ENCODE assay signal across 8 cellular contexts in genomic region chr17:69414408-69415274, GRCh38. TPM values are rescaled to one million over a fixed set of nuclear protein-coding genes. Genes with fewer than 3 reads are reported as not detected.
DNase-seq lines count a peak whose midpoint lies in the region; ATAC-seq and TF ChIP-seq lines count a peak whose summit lies in the region.

Gene MAP2K6, plus strand, starts transcription at chr17:69414697. Its CDS starts 288 bp downstream, at chr17:69414985.

- H3K4me1 Mint-ChIP-seq in activated T-helper 1 cell treated with anti-CD3 and anti-CD28 coated beads, Interleukin-12 subunit alpha, Interleukin-12 subunit beta, Interleukin-2, Interleukin-4 antibody, amounts not matched to agents 30 ng/mL and 10 ng/mL and 1 ng/mL, durations not matched to agents 14 hours and 24 hours and 36 hours (ENCODE audit: low read depth): peaks cover 10% of the 10 kb centered on the region

- H3K4me3 ChIP-seq in PC-3 (ENCODE audit: low read length) (peak within 1 kb of the TSS; percentile 72), neural cell (ENCODE audit: low read length) (peak within 1 kb of the TSS; percentile 74), stomach (peak within 1 kb of the TSS; percentile 52 to 78 (median 66))

- H3F3A ChIP-seq in PC-3 (ENCODE audit: low read length, unreplicated experiment) (no peaks in the 10 kb centered on the region), neural cell (ENCODE audit: insufficient read depth, low read length, poor library complexity, severe bottlenecking) (no peaks in the 10 kb centered on the region)

- H3K9me2 ChIP-seq in PC-3 (replicated peaks; ENCODE audit: low read length): no peaks in the 10 kb centered on the region
- H3K9me2 ChIP-seq in neural cell (ENCODE audit: insufficient read depth, low read length): no peaks in the 10 kb centered on the region

- no peak within 1 kb of the TSS for H3K4me3 Mint-ChIP-seq in activated T-helper 1 cell treated with anti-CD3 and anti-CD28 coated beads, Interleukin-12 subunit alpha, Interleukin-12 subunit beta, Interleukin-2, Interleukin-4 antibody, amounts not matched to agents 30 ng/mL and 10 ng/mL and 1 ng/mL, durations not matched to agents 14 hours and 24 hours and 36 hours

- TF ChIP-seq EP300 in neural cell (conservative IDR thresholded peaks at IDR 0.05; ENCODE audit: poor library complexity, severe bottlenecking) (peak; percentile 40), stomach (IDR thresholded peaks at IDR 0.05) (no peak)

- H3K27me3 ChIP-seq in PC-3 (ENCODE audit: low read length) (no peaks in the 10 kb centered on the region), foreskin keratinocyte (no peaks in the 10 kb centered on the region), neural cell (ENCODE audit: insufficient read depth, low read depth, low read length) (no peaks in the 10 kb centered on the region), stomach (no peaks in the 10 kb centered on the region)

- H3K27ac Mint-ChIP-seq in activated T-helper 1 cell treated with anti-CD3 and anti-CD28 coated beads, Interleukin-12 subunit alpha, Interleukin-12 subunit beta, Interleukin-2, Interleukin-4 antibody, amounts not matched to agents 30 ng/mL and 10 ng/mL and 1 ng/mL, durations not matched to agents 14 hours and 24 hours and 36 hours: no peak within 1 kb of the TSS

- H3K27ac ChIP-seq in PC-3 (ENCODE audit: low read length) (peak within 1 kb of the TSS; percentile 29), foreskin keratinocyte (no peak within 1 kb of the TSS), neural cell (ENCODE audit: low read length) (peak within 1 kb of the TSS; percentile 41), stomach (peak within 1 kb of the TSS in 4 of 5 donors; percentile 16 to 70 (median 62))

- peak within 1 kb of the TSS; percentile 90 for H3K4me2 ChIP-seq in PC-3 (ENCODE audit: low read length)
- peak within 1 kb of the TSS; percentile 83 for H3K4me2 ChIP-seq in neural cell (ENCODE audit: low read length)

- H2AFZ ChIP-seq in PC-3 (ENCODE audit: low read length) (peak within 1 kb of the TSS; percentile 88), neural cell (ENCODE audit: low read depth, low read length) (peak within 1 kb of the TSS; percentile 83)

- H3K36me3 Mint-ChIP-seq in activated T-helper 1 cell treated with anti-CD3 and anti-CD28 coated beads, Interleukin-12 subunit alpha, Interleukin-12 subunit beta, Interleukin-2, Interleukin-4 antibody, amounts not matched to agents 30 ng/mL and 10 ng/mL and 1 ng/mL, durations not matched to agents 14 hours and 24 hours and 36 hours (ENCODE audit: low read depth): no peaks in the 10 kb centered on the region

- H3K9me3 ChIP-seq in PC-3 (ENCODE audit: low read length) (no peaks in the 10 kb centered on the region), neural cell (ENCODE audit: low read length) (no peaks in the 10 kb centered on the region), stomach (no peaks in the 10 kb centered on the region)

- H4K20me1 ChIP-seq in PC-3 (ENCODE audit: low read length): no peaks in the 10 kb centered on the region
- no peaks in the 10 kb centered on the region for H4K20me1 ChIP-seq in neural cell (ENCODE audit: insufficient read depth)

- TF ChIP-seq RAD21 in neural cell (conservative IDR thresholded peaks at IDR 0.05): peak; percentile 33

- no peak for TF ChIP-seq POLR2A in stomach (IDR thresholded peaks at IDR 0.05)

- peaks cover 23% of the 10 kb centered on the region for H3K79me2 ChIP-seq in PC-3 (ENCODE audit: low read length)
- H3K79me2 ChIP-seq in neural cell (replicated peaks; ENCODE audit: insufficient read depth, low read length): peaks cover 38% of the 10 kb centered on the region

- H3K9ac ChIP-seq in PC-3 (ENCODE audit: low read length) (peak within 1 kb of the TSS; percentile 47), neural cell (ENCODE audit: low read length) (peak within 1 kb of the TSS; percentile 46)

- H3K36me3 ChIP-seq in PC-3 (ENCODE audit: low read depth, low read length) (no peaks in the 10 kb centered on the region), neural cell (ENCODE audit: insufficient read depth, low read length) (no peaks in the 10 kb centered on the region), stomach (no peaks in the 10 kb centered on the region)

- H3K4me1 ChIP-seq in PC-3 (ENCODE audit: insufficient read depth, low read length) (peaks cover 36% of the 10 kb centered on the region), foreskin keratinocyte (no peaks in the 10 kb centered on the region), stomach (peaks cover 8 to 46% (median 31%) of the 10 kb centered on the region in 4 donors)

- peak; percentile 92 for DNase-seq in D341Med (ENCODE audit: low spot score)
- peak; percentile 54 for DNase-seq in HT-29 (ENCODE audit: low spot score)
- DNase-seq in PC-3: peak; percentile 90
- peak; percentile 67 for DNase-seq in activated T-helper 1 cell treated with anti-CD3 and anti-CD28 coated beads, Interleukin-12 subunit alpha, Interleukin-12 subunit beta, Interleukin-2, Interleukin-4 antibody, amounts not matched to agents 30 ng/mL and 10 ng/mL and 1 ng/mL, durations not matched to agents 14 hours and 24 hours and 36 hours (ENCODE audit: low spot score)
- DNase-seq in foreskin keratinocyte: peak in 1 of 2 donors; percentile 42
- DNase-seq in stomach: peak; percentile 81

- POLR2A ChIA-PET in PC-3 (lab: Charles Lee; ENCODE audit: unreplicated experiment): interaction anchor here (0.5 to 1.3 kb wide), 8 partner anchors 10 to 126 kb away, joined by 3 to 7 read pairs (median 4); partner anchors contain the start of gene ABCA5

- ATAC-seq in GM21381 (IDR thresholded peaks at IDR 0.05; ENCODE audit: unreplicated experiment): peak; percentile 98
- ATAC-seq in PC-3: peak; percentile 92
- peak; percentile 96 for ATAC-seq in foreskin keratinocyte

- intact Hi-C loops in PC-3 (cut with micrococcal nuclease) (loop anchor here (1.0 to 5.0 kb wide), 4 partner anchors 12 to 108 kb away; no protein-coding TSS in a partner anchor), stomach (cut with DNase I; ENCODE audit: low total_unique reads) (no loop called here)
- intact Hi-C loops in activated T-helper 1 cell treated with anti-CD3 and anti-CD28 coated beads, Interleukin-12 subunit alpha, Interleukin-12 subunit beta, Interleukin-2, Interleukin-4 antibody, amounts not matched to agents 30 ng/mL and 10 ng/mL and 1 ng/mL, durations not matched to agents 14 hours and 24 hours and 36 hours (cut with micrococcal nuclease): loop anchor here (1.0 to 10.0 kb wide), 3 partner anchors 9 to 110 kb away; partner anchors contain the start of gene ABCA5

- 0 to 1% (median 0%) methylated on average over 27 of the region's 27 CpGs for WGBS in stomach, 5 donors

- no peak for TF ChIP-seq CTCF in PC-3 (conservative IDR thresholded peaks at IDR 0.05; ENCODE audit: low read depth, low read length)
- no peak for TF ChIP-seq CTCF in foreskin keratinocyte (conservative IDR thresholded peaks at IDR 0.05)
- peak; percentile 9 for TF ChIP-seq CTCF in neural cell (IDR thresholded peaks at IDR 0.05; ENCODE audit: poor library complexity, severe bottlenecking)
- TF ChIP-seq CTCF in stomach (IDR thresholded peaks at IDR 0.05): no peak

- CTCF ChIA-PET in PC-3 (lab: Charles Lee): interaction anchor here (0.7 to 1.0 kb wide), 4 partner anchors 12 to 109 kb away, joined by 3 to 8 read pairs (median 6); no protein-coding TSS in a partner anchor

- H3K27me3 Mint-ChIP-seq in activated T-helper 1 cell treated with anti-CD3 and anti-CD28 coated beads, Interleukin-12 subunit alpha, Interleukin-12 subunit beta, Interleukin-2, Interleukin-4 antibody, amounts not matched to agents 30 ng/mL and 10 ng/mL and 1 ng/mL, durations not matched to agents 14 hours and 24 hours and 36 hours (ENCODE audit: insufficient read depth): no peaks in the 10 kb centered on the region

- BruUV-seq in PC-3 (replicated peaks; lab: Mats Ljungman, UMichigan): no TSS peak

- no peaks in the 10 kb centered on the region for H3K9me3 Mint-ChIP-seq in activated T-helper 1 cell treated with anti-CD3 and anti-CD28 coated beads, Interleukin-12 subunit alpha, Interleukin-12 subunit beta, Interleukin-2, Interleukin-4 antibody, amounts not matched to agents 30 ng/mL and 10 ng/mL and 1 ng/mL, durations not matched to agents 14 hours and 24 hours and 36 hours

TF ChIP-seq in neural cell, 6 proteins besides CTCF, POLR2A, EP300 and RAD21 (continues in another document):
- TF ChIP-seq REST (IDR thresholded peaks at IDR 0.05; ENCODE audit: borderline replicate concordance): peak; percentile 48
- no peak for TF ChIP-seq EZH2 (IDR thresholded peaks at IDR 0.05; ENCODE audit: borderline replicate concordance, insufficient read depth, low read length, poor library complexity, severe bottlenecking)

RNA-seq across cellular contexts. Expression of gene MAP2K6, which starts in this region (rescaled TPM):
- 5.3 and 7.0 TPM in 2 replicates for total RNA-seq in HT-29 (2014; rRNA removed; shearing (Covaris generic))
- 8.4 and 12.2 TPM in 2 replicates for total RNA-seq in PC-3 (2014; rRNA removed)
- total RNA-seq in activated T-helper 1 cell treated with anti-CD3 and anti-CD28 coated beads, Interleukin-12 subunit alpha, Interleukin-12 subunit beta, Interleukin-2, Interleukin-4 antibody, amounts not matched to agents 30 ng/mL and 10 ng/mL and 1 ng/mL, durations not matched to agents 14 hours and 24 hours and 36 hours: 0.88 and 1.7 TPM in 2 replicates
- 0.46 and 0.61 TPM in 2 replicates for total RNA-seq in foreskin keratinocyte
- 0.22 and 0.58 TPM in 2 replicates for polyA plus RNA-seq in foreskin keratinocyte
- polyA plus RNA-seq in neural cell: 9.1 and 10.5 TPM in 2 replicates
- polyA minus RNA-seq in neural cell: 32.4 and 41.8 TPM in 2 replicates
- 10 to 100 TPM in 3 of 5 donors, 1 to 10 TPM in 1, not detected in 1; 1.0 to 25.5 (median 12.0) TPM for total RNA-seq in stomach
- 1 to 10 TPM; 1.2 to 4.6 (median 4.1) TPM for polyA plus RNA-seq in stomach

Comparison
In these comparisons a context has a peak if more than half of its experiments do, and no peak if none do; other contexts are left out.
1. Peak in ATAC-seq in foreskin keratinocyte; RNA of the gene not detected or under 1 TPM.